9 cellular contexts compared by ENCODE assay signal in the genomic region with DNA sequence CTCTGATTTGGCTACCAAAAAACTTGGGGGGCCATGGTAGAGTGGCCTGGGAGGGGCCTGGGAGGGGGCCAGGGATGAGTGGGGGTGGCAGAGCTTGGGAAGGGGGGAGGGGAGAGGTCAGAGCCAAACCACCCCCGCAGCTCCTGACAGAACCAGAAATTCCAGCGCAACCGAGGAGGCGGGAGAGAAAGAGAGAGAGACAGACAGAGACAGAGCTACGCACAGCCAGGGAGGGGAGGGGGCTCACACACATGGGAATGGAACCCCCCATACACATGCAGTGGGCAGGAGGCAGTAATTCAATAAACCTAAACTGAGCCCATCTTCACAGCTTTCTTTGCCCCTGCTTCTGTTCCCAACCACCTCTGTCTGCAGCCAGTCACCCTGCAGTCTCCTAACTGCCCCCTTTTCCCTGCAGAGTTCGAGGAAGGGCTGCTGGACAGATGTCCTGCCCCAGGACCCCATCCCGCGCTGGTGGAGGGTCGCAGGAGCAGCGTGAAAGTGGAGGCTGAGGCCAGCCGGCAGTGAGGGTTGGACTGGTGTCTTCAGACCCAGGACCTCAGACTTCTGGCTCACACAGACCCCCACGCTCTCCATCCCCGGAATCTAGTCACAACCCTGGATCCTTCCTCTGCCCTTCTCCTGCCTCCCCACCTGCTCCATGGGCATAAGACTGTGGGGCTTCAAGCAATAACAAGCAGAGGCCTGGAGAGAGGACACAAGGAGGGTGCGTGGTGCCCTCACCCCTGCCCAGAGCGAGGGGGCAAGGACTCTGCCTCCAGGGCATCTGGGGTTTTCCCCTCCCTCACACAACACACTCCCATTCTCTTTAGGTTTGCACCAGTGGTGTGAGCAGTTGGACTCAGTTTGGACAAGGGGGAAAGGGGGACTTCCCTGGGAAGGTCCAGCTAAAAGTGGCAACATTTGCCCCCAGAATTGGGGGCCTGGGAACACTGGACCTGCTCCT. TPM values are rescaled to one million over a fixed set of nuclear protein-coding genes. Genes with fewer than 3 reads are reported as not detected.
DNase-seq lines count a peak whose midpoint lies in the region; ATAC-seq and TF ChIP-seq lines count a peak whose summit lies in the region.
"Had no signal": no experiment of that assay in that cellular context is flagged by ENCODE, and none has a peak within 500 bp of the region (broad histone marks: within the 10 kb centered on the region; RNA-seq: fewer than 3 reads in every experiment).

No MANE protein-coding gene starts in this region.

- H3K36me3 Mint-ChIP-seq in brain (peaks cover 39% of the 10 kb centered on the region), memory B cell (peaks cover 21% of the 10 kb centered on the region), type B pancreatic cell (peaks cover 29% of the 10 kb centered on the region), progenitor cell of endocrine pancreas (ENCODE audit: insufficient read depth) (peaks cover 11% of the 10 kb centered on the region)

- H3K27me3 Mint-ChIP-seq in brain (peaks cover 8% of the 10 kb centered on the region), memory B cell (no peaks in the 10 kb centered on the region), type B pancreatic cell (no peaks in the 10 kb centered on the region), progenitor cell of endocrine pancreas (no peaks in the 10 kb centered on the region)

- TF ChIP-seq CTCF in brain (conservative IDR thresholded peaks at IDR 0.05): no peak
- no peak for TF ChIP-seq CTCF in type B pancreatic cell (conservative IDR thresholded peaks at IDR 0.05)
- no peak for TF ChIP-seq CTCF in progenitor cell of endocrine pancreas (IDR thresholded peaks at IDR 0.05; ENCODE audit: unreplicated experiment)

- ATAC-seq in memory B cell (ENCODE audit: low read depth) (no peak), GM21423 (IDR thresholded peaks at IDR 0.05; ENCODE audit: unreplicated experiment) (no peak)

- peaks cover 0 to 2% (median 0%) of the 10 kb centered on the region in 5 experiments for H3K9me3 Mint-ChIP-seq in brain
- H3K9me3 Mint-ChIP-seq in memory B cell: no peaks in the 10 kb centered on the region
- no peaks in the 10 kb centered on the region for H3K9me3 Mint-ChIP-seq in type B pancreatic cell
- no peaks in the 10 kb centered on the region for H3K9me3 Mint-ChIP-seq in progenitor cell of endocrine pancreas (ENCODE audit: low read depth)

- H3K4me1 Mint-ChIP-seq in brain (peaks cover 93% of the 10 kb centered on the region), memory B cell (peaks cover 47% of the 10 kb centered on the region), type B pancreatic cell (ENCODE audit: unreplicated experiment) (peaks cover 39% of the 10 kb centered on the region), progenitor cell of endocrine pancreas (ENCODE audit: low read depth) (peaks cover 12% of the 10 kb centered on the region)

- H3K4me3 Mint-ChIP-seq in brain: peak overlapping the region in 3 of 5 experiments; percentile 24 to 35 (median 34)
- peak overlapping the region; percentile 89 for H3K4me3 Mint-ChIP-seq in memory B cell
- peak overlapping the region; percentile 62 for H3K4me3 Mint-ChIP-seq in type B pancreatic cell
- H3K4me3 Mint-ChIP-seq in progenitor cell of endocrine pancreas (ENCODE audit: low read depth): no peak overlapping the region

- H3K27ac Mint-ChIP-seq in brain (peak overlapping the region; percentile 83 to 99 (median 93)), memory B cell (peak overlapping the region; percentile 95), type B pancreatic cell (peak overlapping the region; percentile 97), progenitor cell of endocrine pancreas (no peak overlapping the region)

- DNase-seq in activated CD8-positive, alpha-beta memory T cell treated with anti-CD3 and anti-CD28 coated beads for 24 hours: peak; percentile 70
- no peak for DNase-seq in activated CD8-positive, alpha-beta memory T cell treated with anti-CD3 and anti-CD28 coated beads, Interleukin-2, amount 50 U/mL, for 4 hours
- no peak for DNase-seq in memory B cell (ENCODE audit: low spot score in 2 of 2)
- DNase-seq in type B pancreatic cell (ENCODE audit: extremely low spot score, unreplicated experiment): no peak
- DNase-seq in NOMO-1 (lab: John Stamatoyannopoulos, UW; ENCODE audit: unreplicated experiment in 2 of 2): no peak
- DNase-seq in progenitor cell of endocrine pancreas (ENCODE audit: low spot score, unreplicated experiment): no peak
- DNase-seq: AML-193 had no signal

RNA-seq across cellular contexts. Expression of a gene that starts 5.6 kb away (rescaled TPM):
- 12.0 TPM for polyA plus RNA-seq in brain (ENCODE audit: insufficient read depth, low read depth, low replicate concordance)
- total RNA-seq in type B pancreatic cell (ENCODE audit: low replicate concordance) (48.3 and 49.7 TPM in 2 replicates), progenitor cell of endocrine pancreas (13.4 and 13.8 TPM in 2 replicates)

RNA-seq across cellular contexts. Expression of a gene that starts 15.9 kb away (rescaled TPM):
- polyA plus RNA-seq in brain (ENCODE audit: insufficient read depth, low read depth, low replicate concordance): 11.2 TPM
- 17.4 and 32.0 TPM in 2 replicates for total RNA-seq in type B pancreatic cell (ENCODE audit: low replicate concordance)
- 24.2 and 26.5 TPM in 2 replicates for total RNA-seq in progenitor cell of endocrine pancreas

RNA-seq across cellular contexts. Expression of a gene that starts 16.7 kb away (rescaled TPM):
- 8.8 TPM for polyA plus RNA-seq in brain (ENCODE audit: insufficient read depth, low read depth, low replicate concordance)
- total RNA-seq in type B pancreatic cell (ENCODE audit: low replicate concordance) (83.4 and 167 TPM in 2 replicates), progenitor cell of endocrine pancreas (130 and 136 TPM in 2 replicates)

RNA-seq across cellular contexts. Expression of a gene that starts 33.8 kb away (rescaled TPM):
- 56.5 TPM for polyA plus RNA-seq in brain (ENCODE audit: insufficient read depth, low read depth, low replicate concordance)
- 96.4 and 138 TPM in 2 replicates for total RNA-seq in type B pancreatic cell (ENCODE audit: low replicate concordance)
- total RNA-seq in progenitor cell of endocrine pancreas: 93.4 and 95.7 TPM in 2 replicates

RNA-seq across cellular contexts. Expression of a gene that starts 44.5 kb away (rescaled TPM):
- polyA plus RNA-seq in brain (ENCODE audit: insufficient read depth, low read depth, low replicate concordance): not detected
- total RNA-seq in type B pancreatic cell (ENCODE audit: low replicate concordance): 4.3 and 19.4 TPM in 2 replicates
- 1.2 and 1.6 TPM in 2 replicates for total RNA-seq in progenitor cell of endocrine pancreas
